15 cellular contexts compared by ENCODE assay signal in genomic region chr10:75001715-75002350, GRCh38.
"Had no signal": no experiment of that assay in that cellular context is flagged by ENCODE, and none has a peak within 500 bp of the region (broad histone marks: within the 10 kb centered on the region; RNA-seq: fewer than 3 reads in every experiment).

No MANE protein-coding gene starts in this region.

- H3K36me3 ChIP-seq: brain microvascular endothelial cell, uterus had no signal

- H3K4me1 ChIP-seq: left ventricle myocardium inferior, right atrium auricular region, uterus had no signal

- H3K27me3 ChIP-seq: brain microvascular endothelial cell, esophagus muscularis mucosa, right atrium auricular region, uterus had no signal

- H3K4me3 ChIP-seq: coronary artery, esophagus muscularis mucosa, left ventricle myocardium inferior, right atrium auricular region, uterus had no signal

- H3K27ac ChIP-seq: brain microvascular endothelial cell, coronary artery, left ventricle myocardium inferior, right atrium auricular region, uterus had no signal

- DNase-seq: activated CD4-positive, CD25-positive, alpha-beta regulatory T cell treated with anti-CD3 and anti-CD28 coated beads, Interleukin-2, amount 50 U/mL, for 72 hours; activated gamma-delta T cell treated with Interleukin-2 at 50 U/mL for 16 hours; activated naive CD8-positive, alpha-beta T cell treated with anti-CD3 and anti-CD28 coated beads, Interleukin-2, amount 10 ng/mL, durations not matched to agents 7 days and 5 days; activated T-cell treated with anti-CD3 and anti-CD28 coated beads, Interleukin-2, amount 50 U/mL, for 4 hours; anterior cingulate cortex; brain microvascular endothelial cell; effector CD4-positive, alpha-beta T cell; islet precursor cell; left ventricle myocardium inferior; occipital lobe; T-helper 9 cell; uterus had no signal

- H3K9me3 ChIP-seq: esophagus muscularis mucosa, left ventricle myocardium inferior, right atrium auricular region, uterus had no signal
